Comparison of ENCODE assay signal across 1 cellular context in the genomic region with DNA sequence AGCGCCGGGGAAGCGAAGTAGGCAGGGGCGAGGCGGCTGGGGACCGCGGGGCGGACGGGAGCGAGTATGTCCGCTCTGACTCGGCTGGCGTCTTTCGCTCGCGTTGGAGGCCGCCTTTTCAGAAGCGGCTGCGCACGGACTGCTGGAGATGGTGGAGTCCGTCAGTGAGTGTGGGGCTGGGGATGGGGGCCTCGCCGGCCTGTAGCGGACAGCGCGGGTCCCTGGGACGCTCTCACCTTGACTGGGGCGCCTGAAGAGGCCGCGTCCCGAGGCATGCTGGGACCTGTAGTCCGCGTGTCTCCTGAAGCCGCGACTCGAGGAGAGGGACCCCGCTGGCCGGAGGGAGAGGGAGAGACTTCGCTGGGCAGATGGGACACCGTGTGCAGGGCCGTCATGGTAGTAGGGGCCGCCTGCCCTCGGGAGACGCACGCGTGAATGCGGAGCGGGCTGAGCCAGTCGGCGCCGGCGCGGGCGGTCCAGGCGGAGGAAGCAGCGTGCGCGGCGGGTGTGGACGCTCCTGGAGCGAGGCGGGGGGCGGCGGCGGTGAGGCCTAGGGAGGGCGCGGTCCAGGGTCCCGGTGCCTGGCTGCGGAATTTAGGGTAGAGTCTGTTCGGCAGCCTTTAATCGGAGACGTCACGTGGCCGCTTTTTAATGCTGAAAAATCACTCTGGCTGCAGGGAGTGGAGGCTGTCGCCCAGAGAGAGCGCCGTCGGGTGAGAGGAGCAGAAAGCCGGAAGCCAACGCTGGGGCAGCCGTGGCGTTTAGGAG.
TF ChIP-seq lines count a peak whose summit lies in the region.

A gene (plus strand): TSS at position 30 of the 768 bp plus-strand sequence. CDS start 37 bp downstream, at position 67.

TF ChIP-seq in GM12878, 131 proteins besides CTCF, POLR2A, EP300 and RAD21 (continued from another document):
- TF ChIP-seq, protein P1, sequence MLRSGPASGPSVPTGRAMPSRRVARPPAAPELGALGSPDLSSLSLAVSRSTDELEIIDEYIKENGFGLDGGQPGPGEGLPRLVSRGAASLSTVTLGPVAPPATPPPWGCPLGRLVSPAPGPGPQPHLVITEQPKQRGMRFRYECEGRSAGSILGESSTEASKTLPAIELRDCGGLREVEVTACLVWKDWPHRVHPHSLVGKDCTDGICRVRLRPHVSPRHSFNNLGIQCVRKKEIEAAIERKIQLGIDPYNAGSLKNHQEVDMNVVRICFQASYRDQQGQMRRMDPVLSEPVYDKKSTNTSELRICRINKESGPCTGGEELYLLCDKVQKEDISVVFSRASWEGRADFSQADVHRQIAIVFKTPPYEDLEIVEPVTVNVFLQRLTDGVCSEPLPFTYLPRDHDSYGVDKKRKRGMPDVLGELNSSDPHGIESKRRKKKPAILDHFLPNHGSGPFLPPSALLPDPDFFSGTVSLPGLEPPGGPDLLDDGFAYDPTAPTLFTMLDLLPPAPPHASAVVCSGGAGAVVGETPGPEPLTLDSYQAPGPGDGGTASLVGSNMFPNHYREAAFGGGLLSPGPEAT (IDR thresholded peaks at IDR 0.05; ENCODE audit: low read depth) = peak; percentile 61; the same call in 1 of the 2 replicates
- peak; percentile 92; the same call in 1 of the 2 replicates for TF ChIP-seq NBN (IDR thresholded peaks at IDR 0.05)
- peak; percentile 98 for TF ChIP-seq IKZF1 (conservative IDR thresholded peaks at IDR 0.05)
- TF ChIP-seq IKZF2 (IDR thresholded peaks at IDR 0.05) = peak in 1 of 2 experiments; percentile 3; a peak in 1 of 4 replicates
- 0 out of 2 replicates have a peak, but pooled peaks have one; percentile 26 for TF ChIP-seq NR2F1 (conservative IDR thresholded peaks at IDR 0.05)
TF ChIP-seq in GM12878: peak in this region for 42.
